In genomic region chr12:132907216-132907615, GRCh38 we compare ENCODE assay signal across 13 cellular contexts. TPM values are rescaled to one million over a fixed set of nuclear protein-coding genes. Genes with fewer than 3 reads are reported as not detected.
DNase-seq lines count a peak whose midpoint lies in the region; ATAC-seq and TF ChIP-seq lines count a peak whose summit lies in the region.
"Had no signal": no experiment of that assay in that cellular context is flagged by ENCODE, and none has a peak within 500 bp of the region (broad histone marks: within the 10 kb centered on the region; RNA-seq: fewer than 3 reads in every experiment).

No MANE protein-coding gene starts in this region.

- ATAC-seq in activated T-helper 17 cell treated with anti-CD3 and anti-CD28 coated beads, Interleukin-2, amount 50 U/mL, for 72 hours (replicated peaks) = no peak
- ATAC-seq in left lobe of liver = no peak

- peaks cover 0 to 15% (median 10%) of the 10 kb centered on the region in 4 donors for H3K4me1 ChIP-seq in tibial artery

- peak overlapping the region; percentile 55 to 70 for H3K4me3 ChIP-seq in tibial artery
- no peak overlapping the region for H3K4me3 ChIP-seq in lower leg skin (ENCODE audit: low read depth, poor library complexity, severe bottlenecking)

- no peak overlapping the region for H3K27ac Mint-ChIP-seq in activated naive CD4-positive, alpha-beta T cell treated with anti-CD3 and anti-CD28 coated beads, Interleukin-2, amount 50 U/mL, for 24 hours
- H3K27ac Mint-ChIP-seq in activated T-helper 17 cell treated with anti-CD3 and anti-CD28 coated beads, Interleukin-2, amount 50 U/mL, for 72 hours = no peak overlapping the region

- DNase-seq in activated naive CD4-positive, alpha-beta T cell (lab: John Stamatoyannopoulos, UW) = no peak
- DNase-seq in left lobe of liver (ENCODE audit: low spot score) (peak; percentile 12), tibial artery (no peak), SK-N-DZ (ENCODE audit: low spot score) (no peak), lower leg skin (ENCODE audit: low spot score in 2 of 2) (no peak)
- DNase-seq in activated CD8-positive, alpha-beta memory T cell treated with anti-CD3 and anti-CD28 coated beads for 24 hours = no peak
- DNase-seq: activated CD4-positive, CD25-positive, alpha-beta regulatory T cell treated with anti-CD3 and anti-CD28 coated beads, Interleukin-2, amount 50 U/mL, for 72 hours; activated gamma-delta T cell treated with Interleukin-2 at 50 U/mL for 16 hours; NCI-H2081 treated with DMSO at 0.1 percent for 48 hours; stimulated activated CD4-positive, alpha-beta T cell treated with anti-CD3 and anti-CD28 coated beads, Interleukin-1b, Interleukin-23, amount 100 ng/mL, for 48 hours had no signal

- peak overlapping the region; percentile 82 to 88 for H3K27ac ChIP-seq in tibial artery
- H3K27ac ChIP-seq: BLaER1 had no signal

- peaks cover 19% of the 10 kb centered on the region for H3K4me1 Mint-ChIP-seq in activated naive CD4-positive, alpha-beta T cell treated with anti-CD3 and anti-CD28 coated beads, Interleukin-2, amount 50 U/mL, for 24 hours
- no peaks in the 10 kb centered on the region for H3K4me1 Mint-ChIP-seq in activated T-helper 17 cell treated with anti-CD3 and anti-CD28 coated beads, Interleukin-2, amount 50 U/mL, for 72 hours

- TF ChIP-seq CTCF in tibial artery (IDR thresholded peaks at IDR 0.05) (no peak), lower leg skin (IDR thresholded peaks at IDR 0.05) (no peak)

- peaks cover 4% of the 10 kb centered on the region for H3K36me3 Mint-ChIP-seq in activated naive CD4-positive, alpha-beta T cell treated with anti-CD3 and anti-CD28 coated beads, Interleukin-2, amount 50 U/mL, for 24 hours
- no peaks in the 10 kb centered on the region for H3K36me3 Mint-ChIP-seq in activated T-helper 17 cell treated with anti-CD3 and anti-CD28 coated beads, Interleukin-2, amount 50 U/mL, for 72 hours (ENCODE audit: low read depth)

- intact Hi-C loops in tibial artery (cut with DNase I; ENCODE audit: low total_unique reads) (loop anchor here (5.0 to 10.0 kb wide), 2 partner anchors 50 to 142 kb away; partner anchors contain the start of genes ANKLE2 and ZNF605), lower leg skin (cut with DNase I; ENCODE audit: low total_unique reads) (no loop called here)

- 13% methylated on average over 16 of the region's 16 CpGs for WGBS in lower leg skin, 2 donors

- H3K9me3 Mint-ChIP-seq in activated naive CD4-positive, alpha-beta T cell treated with anti-CD3 and anti-CD28 coated beads, Interleukin-2, amount 50 U/mL, for 24 hours = no peaks in the 10 kb centered on the region
- peaks cover 8% of the 10 kb centered on the region for H3K9me3 Mint-ChIP-seq in activated T-helper 17 cell treated with anti-CD3 and anti-CD28 coated beads, Interleukin-2, amount 50 U/mL, for 72 hours

- TF ChIP-seq POLR2A in lower leg skin (IDR thresholded peaks at IDR 0.05) = no peak

- H3K27me3 Mint-ChIP-seq in activated naive CD4-positive, alpha-beta T cell treated with anti-CD3 and anti-CD28 coated beads, Interleukin-2, amount 50 U/mL, for 24 hours = no peaks in the 10 kb centered on the region
- no peaks in the 10 kb centered on the region for H3K27me3 Mint-ChIP-seq in activated T-helper 17 cell treated with anti-CD3 and anti-CD28 coated beads, Interleukin-2, amount 50 U/mL, for 72 hours

- peaks cover 0 to 24% (median 2%) of the 10 kb centered on the region in 3 donors for H3K9me3 ChIP-seq in tibial artery

- peaks cover 0 to 5% (median 5%) of the 10 kb centered on the region in 3 donors for H3K36me3 ChIP-seq in tibial artery

- peak overlapping the region; percentile 19 for H3K4me3 Mint-ChIP-seq in activated naive CD4-positive, alpha-beta T cell treated with anti-CD3 and anti-CD28 coated beads, Interleukin-2, amount 50 U/mL, for 24 hours
- H3K4me3 Mint-ChIP-seq in activated T-helper 17 cell treated with anti-CD3 and anti-CD28 coated beads, Interleukin-2, amount 50 U/mL, for 72 hours = peak overlapping the region; percentile 90

- H3K27me3 ChIP-seq in tibial artery = no peaks in the 10 kb centered on the region
- H3K27me3 ChIP-seq: BLaER1 had no signal

RNA-seq across cellular contexts. Expression of gene CHFR, which starts 19.8 kb away (rescaled TPM):
- total RNA-seq in activated T-helper 17 cell treated with anti-CD3 and anti-CD28 coated beads, Interleukin-2, amount 50 U/mL, for 72 hours = 10 to 100 TPM; 41.5 to 59.9 TPM
- 14.2 TPM for total RNA-seq in left lobe of liver
- polyA plus RNA-seq in SK-N-DZ (2014; cell fraction: cytosol; rRNA removed) = 39.3 and 39.5 TPM in 2 replicates
- 64.9 and 78.1 TPM in 2 replicates for polyA plus RNA-seq in SK-N-DZ (2014; cell fraction: nucleus; rRNA removed)
- 10 to 100 TPM; 27.2 to 34.7 (median 30.6) TPM for total RNA-seq in lower leg skin

RNA-seq across cellular contexts. Expression of gene ZNF605, which starts 48.9 kb away (rescaled TPM):
- total RNA-seq in activated T-helper 17 cell treated with anti-CD3 and anti-CD28 coated beads, Interleukin-2, amount 50 U/mL, for 72 hours = 1 to 10 TPM; 8.3 to 8.5 TPM
- 6.6 TPM for total RNA-seq in left lobe of liver
- polyA plus RNA-seq in SK-N-DZ (2014; cell fraction: cytosol; rRNA removed) = 12.5 and 14.1 TPM in 2 replicates
- polyA plus RNA-seq in SK-N-DZ (2014; cell fraction: nucleus; rRNA removed) = 48.5 and 68.0 TPM in 2 replicates
- total RNA-seq in lower leg skin = 1 to 10 TPM; 4.9 to 7.7 (median 5.6) TPM
